ENCODE assay signal across 12 cellular contexts in the genomic region with DNA sequence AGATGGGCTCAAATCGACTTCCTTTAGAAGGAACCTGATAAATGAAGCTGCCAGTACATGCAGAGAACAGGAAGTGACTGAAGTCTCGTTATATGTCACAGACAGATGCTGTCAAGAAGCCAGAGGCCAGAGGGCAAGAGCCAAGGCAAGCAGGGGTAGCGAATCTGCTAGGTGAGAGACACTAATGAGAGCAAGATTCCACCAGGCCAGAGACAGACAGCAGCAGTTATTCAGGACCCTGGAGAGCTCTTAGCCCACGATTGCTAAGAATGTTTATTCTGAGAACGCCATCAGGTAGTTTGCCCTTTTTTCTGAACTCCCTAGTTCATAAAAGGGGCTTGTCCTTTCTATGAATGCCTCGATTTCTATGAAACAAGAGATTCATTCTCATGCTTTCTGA.
DNase-seq lines count a peak whose midpoint lies in the region; ATAC-seq lines count a peak whose summit lies in the region.
"Had no signal": no experiment of that assay in that cellular context is flagged by ENCODE, and none has a peak within 500 bp of the region (broad histone marks: within the 10 kb centered on the region; RNA-seq: fewer than 3 reads in every experiment).

No MANE protein-coding gene starts in this region.

- H3K4me1 Mint-ChIP-seq in activated CD8-positive, alpha-beta memory T cell treated with anti-CD3 and anti-CD28 coated beads, Interleukin-2, amount 10 ng/mL, durations not matched to agents 7 days and 5 days, result no peaks in the 10 kb centered on the region
- H3K4me1 Mint-ChIP-seq: stimulated activated naive CD8-positive, alpha-beta T cell treated with anti-CD3 and anti-CD28 coated beads, Interleukin-15, amount 100 ng/mL, for 72 hours had no signal

- DNase-seq in NCI-H2171 treated with DMSO at 0.1 percent for 48 hours (lab: John Stamatoyannopoulos, UW) (peak; percentile 4), NCI-H2171 (lab: John Stamatoyannopoulos, UW) (no peak), KG1 (lab: John Stamatoyannopoulos, UW) (peak; percentile 2), adipocyte (ENCODE audit: low read depth) (peak; percentile 21), medulla oblongata (ENCODE audit: extremely low spot score) (peak; percentile 1), activated gamma-delta T cell (lab: John Stamatoyannopoulos, UW) (no peak), cerebellum (ENCODE audit: low spot score) (no peak)
- DNase-seq in activated CD8-positive, alpha-beta memory T cell treated with anti-CD3 and anti-CD28 coated beads, Interleukin-2, amount 10 ng/mL, durations not matched to agents 7 days and 5 days, result no peak
- DNase-seq: NCI-H187, right cardiac atrium, WERI-Rb-1 had no signal

- no peak overlapping the region for H3K9ac ChIP-seq in adipocyte (ENCODE audit: low read length)

- H3K9me3 Mint-ChIP-seq in activated CD8-positive, alpha-beta memory T cell treated with anti-CD3 and anti-CD28 coated beads, Interleukin-2, amount 10 ng/mL, durations not matched to agents 7 days and 5 days (ENCODE audit: low read depth), result no peaks in the 10 kb centered on the region

- H3K4me3 ChIP-seq in adipocyte (ENCODE audit: low read length), result no peak overlapping the region

- no peak for ATAC-seq in activated CD8-positive, alpha-beta memory T cell treated with anti-CD3 and anti-CD28 coated beads, Interleukin-2, amount 10 ng/mL, durations not matched to agents 7 days and 5 days
- ATAC-seq: right cardiac atrium; stimulated activated naive CD8-positive, alpha-beta T cell treated with anti-CD3 and anti-CD28 coated beads, Interleukin-15, amount 100 ng/mL, for 72 hours had no signal

- H3K9me3 ChIP-seq in adipocyte (ENCODE audit: control insufficient read depth, low read length), result no peaks in the 10 kb centered on the region

- no peak overlapping the region for H3K27ac Mint-ChIP-seq in activated CD8-positive, alpha-beta memory T cell treated with anti-CD3 and anti-CD28 coated beads, Interleukin-2, amount 10 ng/mL, durations not matched to agents 7 days and 5 days
- H3K27ac Mint-ChIP-seq: stimulated activated naive CD8-positive, alpha-beta T cell treated with anti-CD3 and anti-CD28 coated beads, Interleukin-15, amount 100 ng/mL, for 72 hours had no signal

- H3K36me3 ChIP-seq in adipocyte (ENCODE audit: control insufficient read depth, insufficient read depth, low read length, severe bottlenecking), result no peaks in the 10 kb centered on the region
- H3K36me3 ChIP-seq: WERI-Rb-1 had no signal

- H3K27me3 ChIP-seq in adipocyte (replicated peaks; ENCODE audit: control insufficient read depth, insufficient read depth, low read length), result peaks cover 6% of the 10 kb centered on the region

- no peak overlapping the region for H3K4me3 Mint-ChIP-seq in activated CD8-positive, alpha-beta memory T cell treated with anti-CD3 and anti-CD28 coated beads, Interleukin-2, amount 10 ng/mL, durations not matched to agents 7 days and 5 days
- H3K4me3 Mint-ChIP-seq: stimulated activated naive CD8-positive, alpha-beta T cell treated with anti-CD3 and anti-CD28 coated beads, Interleukin-15, amount 100 ng/mL, for 72 hours had no signal

- CTCF ChIA-PET in activated CD8-positive, alpha-beta memory T cell treated with anti-CD3 and anti-CD28 coated beads, Interleukin-2, amount 10 ng/mL, durations not matched to agents 7 days and 5 days (lab: Charles Lee), result no interaction called here

- no peaks in the 10 kb centered on the region for H3K4me1 ChIP-seq in adipocyte (ENCODE audit: control insufficient read depth, insufficient read depth, low read length)

- H3K27me3 Mint-ChIP-seq in activated CD8-positive, alpha-beta memory T cell treated with anti-CD3 and anti-CD28 coated beads, Interleukin-2, amount 10 ng/mL, durations not matched to agents 7 days and 5 days, result no peaks in the 10 kb centered on the region

- H3K36me3 Mint-ChIP-seq in activated CD8-positive, alpha-beta memory T cell treated with anti-CD3 and anti-CD28 coated beads, Interleukin-2, amount 10 ng/mL, durations not matched to agents 7 days and 5 days, result no peaks in the 10 kb centered on the region

Comparison
In these comparisons a context has a peak if more than half of its experiments do, and no peak if none do; other contexts are left out.
1. DNase-seq: peak in NCI-H2171 treated with DMSO at 0.1 percent for 48 hours (single experiment), KG1 (single experiment), adipocyte (single experiment) and medulla oblongata (single experiment); none in NCI-H2171 (single experiment), activated CD8-positive, alpha-beta memory T cell treated with anti-CD3 and anti-CD28 coated beads, Interleukin-2, amount 10 ng/mL, durations not matched to agents 7 days and 5 days (single experiment), activated gamma-delta T cell (single experiment) and cerebellum (single experiment).